Comparison of ENCODE assay signal across 1 cellular context in the genomic region with DNA sequence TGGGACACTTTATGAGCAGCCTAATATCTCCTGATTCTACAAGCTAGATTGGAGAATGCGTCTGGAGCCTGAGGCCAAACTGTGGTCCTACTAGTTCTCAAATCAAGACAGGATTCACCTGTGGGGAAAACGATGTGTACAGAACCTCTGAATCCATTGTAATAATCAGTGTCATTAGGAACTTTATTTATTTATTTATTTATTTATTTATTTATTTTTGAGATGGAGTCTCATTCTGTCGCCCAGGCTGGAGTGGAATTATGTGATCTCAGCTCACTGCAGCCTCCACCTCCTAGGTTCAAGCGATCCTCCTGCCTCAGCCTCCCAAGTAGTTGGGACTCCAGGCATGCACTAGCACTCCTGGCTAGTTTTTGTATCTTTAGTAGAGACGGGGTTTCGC. TPM values are rescaled to one million over a fixed set of nuclear protein-coding genes. Genes with fewer than 3 reads are reported as not detected.
"Had no signal": no experiment of that assay in that cellular context is flagged by ENCODE, and none has a peak within 500 bp of the region (broad histone marks: within the 10 kb centered on the region; RNA-seq: fewer than 3 reads in every experiment).

No MANE protein-coding gene starts in this region.

RNA-seq across cellular contexts. Expression of gene KIF26B, which starts 52.6 kb away (rescaled TPM):
- polyA plus RNA-seq: naive thymus-derived CD8-positive, alpha-beta T cell had no signal
